8 cellular contexts compared by ENCODE assay signal in genomic region chr11:14499178-14499559, GRCh38. TPM values are rescaled to one million over a fixed set of nuclear protein-coding genes. Genes with fewer than 3 reads are reported as not detected.
A peak's percentile ranks its signal among the peaks of the same experiment; 100 is the strongest.
DNase-seq lines count a peak whose midpoint lies in the region; ATAC-seq and TF ChIP-seq lines count a peak whose summit lies in the region.

No MANE protein-coding gene starts in this region.

- DNase-seq in NCI-H1092 (lab: John Stamatoyannopoulos, UW) (peak; percentile 22), NCI-H1092 treated with DMSO at 0.1 percent for 48 hours (lab: John Stamatoyannopoulos, UW) (no peak), kidney epithelial cell (ENCODE audit: low read depth) (no peak), NCI-H128 (lab: John Stamatoyannopoulos, UW; ENCODE audit: unreplicated experiment) (no peak)
- peak; percentile 35 for DNase-seq in stimulated activated CD4-positive, alpha-beta T cell treated with anti-CD3 and anti-CD28 coated beads, Interleukin-4, amount 100 ng/mL, for 1 hour

- peak overlapping the region; percentile 97 to 99 (median 97) for H3K4me3 Mint-ChIP-seq in brain

- peak overlapping the region; percentile 97 to 100 (median 99) for H3K27ac Mint-ChIP-seq in brain

- peaks cover 4% of the 10 kb centered on the region for H3K27me3 Mint-ChIP-seq in brain

- H3K9me3 Mint-ChIP-seq in brain, result peaks cover 0 to 4% (median 3%) of the 10 kb centered on the region in 5 experiments

- no peaks in the 10 kb centered on the region for H3K36me3 ChIP-seq in kidney epithelial cell (ENCODE audit: control insufficient read depth, insufficient read depth, low read length)

- H3K4me1 Mint-ChIP-seq in brain, result peaks cover 68% of the 10 kb centered on the region

- peak overlapping the region; percentile 92 for H3K4me3 ChIP-seq in kidney epithelial cell (ENCODE audit: low read depth, low read length)

- TF ChIP-seq CTCF in brain (conservative IDR thresholded peaks at IDR 0.05) (no peak), kidney epithelial cell (IDR thresholded peaks at IDR 0.05; ENCODE audit: insufficient read depth, low read length, poor library complexity, severe bottlenecking) (no peak)

- H3K36me3 Mint-ChIP-seq in brain, result peaks cover 56% of the 10 kb centered on the region

- H3K27me3 ChIP-seq in kidney epithelial cell (ENCODE audit: control insufficient read depth, insufficient read depth, low read length), result no peaks in the 10 kb centered on the region

- ATAC-seq in HG02981 (IDR thresholded peaks at IDR 0.05; ENCODE audit: unreplicated experiment) (peak; percentile 16), SK-N-SH treated with all-trans-retinoic acid at 6 μM for 48 hours (peak; percentile 44)

TF ChIP-seq in SK-N-SH treated with all-trans-retinoic acid at 6 μM for 48 hours, 23 proteins besides CTCF, POLR2A, EP300 and RAD21:
- TF ChIP-seq, protein P1, sequence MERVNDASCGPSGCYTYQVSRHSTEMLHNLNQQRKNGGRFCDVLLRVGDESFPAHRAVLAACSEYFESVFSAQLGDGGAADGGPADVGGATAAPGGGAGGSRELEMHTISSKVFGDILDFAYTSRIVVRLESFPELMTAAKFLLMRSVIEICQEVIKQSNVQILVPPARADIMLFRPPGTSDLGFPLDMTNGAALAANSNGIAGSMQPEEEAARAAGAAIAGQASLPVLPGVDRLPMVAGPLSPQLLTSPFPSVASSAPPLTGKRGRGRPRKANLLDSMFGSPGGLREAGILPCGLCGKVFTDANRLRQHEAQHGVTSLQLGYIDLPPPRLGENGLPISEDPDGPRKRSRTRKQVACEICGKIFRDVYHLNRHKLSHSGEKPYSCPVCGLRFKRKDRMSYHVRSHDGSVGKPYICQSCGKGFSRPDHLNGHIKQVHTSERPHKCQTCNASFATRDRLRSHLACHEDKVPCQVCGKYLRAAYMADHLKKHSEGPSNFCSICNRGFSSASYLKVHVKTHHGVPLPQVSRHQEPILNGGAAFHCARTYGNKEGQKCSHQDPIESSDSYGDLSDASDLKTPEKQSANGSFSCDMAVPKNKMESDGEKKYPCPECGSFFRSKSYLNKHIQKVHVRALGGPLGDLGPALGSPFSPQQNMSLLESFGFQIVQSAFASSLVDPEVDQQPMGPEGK (CRISPR knock-in tag; IDR thresholded peaks at IDR 0.05; ENCODE audit: borderline replicate concordance), result no peak
- TF ChIP-seq CSDC2 (CRISPR knock-in tag; IDR thresholded peaks at IDR 0.05) (no peak), TCF4 (CRISPR knock-in tag; IDR thresholded peaks at IDR 0.05; ENCODE audit: borderline replicate concordance) (no peak), PPARA (CRISPR knock-in tag; IDR thresholded peaks at IDR 0.05; ENCODE audit: borderline replicate concordance) (no peak), ESRRG (CRISPR knock-in tag; IDR thresholded peaks at IDR 0.05) (no peak), BACH2 (CRISPR knock-in tag; IDR thresholded peaks at IDR 0.05; ENCODE audit: borderline replicate concordance) (no peak), SNAI2 (CRISPR knock-in tag; IDR thresholded peaks at IDR 0.05) (no peak), ZNF70 (CRISPR knock-in tag; IDR thresholded peaks at IDR 0.05) (no peak), OSR1 (CRISPR knock-in tag; IDR thresholded peaks at IDR 0.05) (no peak), ZFP30 (CRISPR knock-in tag; IDR thresholded peaks at IDR 0.05) (no peak), TOX (CRISPR knock-in tag; IDR thresholded peaks at IDR 0.05; ENCODE audit: borderline replicate concordance) (no peak), POU6F1 (CRISPR knock-in tag; IDR thresholded peaks at IDR 0.05; ENCODE audit: borderline replicate concordance, low read depth) (no peak), ZFP3 (CRISPR knock-in tag; IDR thresholded peaks at IDR 0.05) (no peak), ZNF565 (CRISPR knock-in tag; conservative IDR thresholded peaks at IDR 0.05; ENCODE audit: low read depth) (no peak), CREB5 (CRISPR knock-in tag; IDR thresholded peaks at IDR 0.05; ENCODE audit: low read depth) (no peak), ARNTL (CRISPR knock-in tag; IDR thresholded peaks at IDR 0.05; ENCODE audit: borderline replicate concordance, low read depth) (no peak), CSRNP3 (CRISPR knock-in tag; IDR thresholded peaks at IDR 0.05) (no peak)
- TF ChIP-seq, protein P2, sequence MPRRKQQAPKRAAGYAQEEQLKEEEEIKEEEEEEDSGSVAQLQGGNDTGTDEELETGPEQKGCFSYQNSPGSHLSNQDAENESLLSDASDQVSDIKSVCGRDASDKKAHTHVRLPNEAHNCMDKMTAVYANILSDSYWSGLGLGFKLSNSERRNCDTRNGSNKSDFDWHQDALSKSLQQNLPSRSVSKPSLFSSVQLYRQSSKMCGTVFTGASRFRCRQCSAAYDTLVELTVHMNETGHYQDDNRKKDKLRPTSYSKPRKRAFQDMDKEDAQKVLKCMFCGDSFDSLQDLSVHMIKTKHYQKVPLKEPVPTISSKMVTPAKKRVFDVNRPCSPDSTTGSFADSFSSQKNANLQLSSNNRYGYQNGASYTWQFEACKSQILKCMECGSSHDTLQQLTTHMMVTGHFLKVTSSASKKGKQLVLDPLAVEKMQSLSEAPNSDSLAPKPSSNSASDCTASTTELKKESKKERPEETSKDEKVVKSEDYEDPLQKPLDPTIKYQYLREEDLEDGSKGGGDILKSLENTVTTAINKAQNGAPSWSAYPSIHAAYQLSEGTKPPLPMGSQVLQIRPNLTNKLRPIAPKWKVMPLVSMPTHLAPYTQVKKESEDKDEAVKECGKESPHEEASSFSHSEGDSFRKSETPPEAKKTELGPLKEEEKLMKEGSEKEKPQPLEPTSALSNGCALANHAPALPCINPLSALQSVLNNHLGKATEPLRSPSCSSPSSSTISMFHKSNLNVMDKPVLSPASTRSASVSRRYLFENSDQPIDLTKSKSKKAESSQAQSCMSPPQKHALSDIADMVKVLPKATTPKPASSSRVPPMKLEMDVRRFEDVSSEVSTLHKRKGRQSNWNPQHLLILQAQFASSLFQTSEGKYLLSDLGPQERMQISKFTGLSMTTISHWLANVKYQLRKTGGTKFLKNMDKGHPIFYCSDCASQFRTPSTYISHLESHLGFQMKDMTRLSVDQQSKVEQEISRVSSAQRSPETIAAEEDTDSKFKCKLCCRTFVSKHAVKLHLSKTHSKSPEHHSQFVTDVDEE (CRISPR knock-in tag; IDR thresholded peaks at IDR 0.05), result no peak

RNA-seq across cellular contexts. Expression of gene COPB1, which starts 0.4 kb away (rescaled TPM):
- 23.1 TPM for polyA plus RNA-seq in brain (ENCODE audit: insufficient read depth, low read depth, low replicate concordance)
- total RNA-seq in kidney epithelial cell, result 124 and 131 TPM in 2 replicates

RNA-seq across cellular contexts. Expression of gene PSMA1, which starts 21.0 kb away (rescaled TPM):
- polyA plus RNA-seq in brain (ENCODE audit: insufficient read depth, low read depth, low replicate concordance), result 58.6 TPM
- 182 and 197 TPM in 2 replicates for total RNA-seq in kidney epithelial cell

Comparison
In these comparisons a context has a peak if more than half of its experiments do, and no peak if none do; other contexts are left out.
1. DNase-seq: peak in NCI-H1092 (single experiment) and stimulated activated CD4-positive, alpha-beta T cell treated with anti-CD3 and anti-CD28 coated beads, Interleukin-4, amount 100 ng/mL, for 1 hour (single experiment); none in NCI-H1092 treated with DMSO at 0.1 percent for 48 hours (single experiment), kidney epithelial cell (single experiment) and NCI-H128 (single experiment).